Comparison of ENCODE assay signal across 13 cellular contexts in genomic region chr6:31935829-31936228, GRCh38. TPM values are rescaled to one million over a fixed set of nuclear protein-coding genes. Genes with fewer than 3 reads are reported as not detected.
DNase-seq lines count a peak whose midpoint lies in the region; ATAC-seq and TF ChIP-seq lines count a peak whose summit lies in the region.
"Had no signal": no experiment of that assay in that cellular context is flagged by ENCODE, and none has a peak within 500 bp of the region (broad histone marks: within the 10 kb centered on the region; RNA-seq: fewer than 3 reads in every experiment).

No MANE protein-coding gene starts in this region.

- TF ChIP-seq POLR2A in spleen (IDR thresholded peaks at IDR 0.05) = no peak

- H3K4me1 Mint-ChIP-seq in activated naive CD4-positive, alpha-beta T cell treated with anti-CD3 and anti-CD28 coated beads, Interleukin-2, amount 50 U/mL, for 24 hours = no peaks in the 10 kb centered on the region
- H3K4me1 Mint-ChIP-seq: CD14-positive monocyte had no signal

- DNase-seq in activated naive CD4-positive, alpha-beta T cell treated with anti-CD3 and anti-CD28 coated beads, Interleukin-2, amount 50 U/mL, for 72 hours (ENCODE audit: low spot score in 2 of 2) = no peak
- DNase-seq in spleen = peak; percentile 29
- no peak for DNase-seq in DMS79 (lab: John Stamatoyannopoulos, UW)
- DNase-seq: CD8-positive, alpha-beta T cell; COR-L47; GF-D8; HCEC 1CT; HFFc6; KBM-7 had no signal

- H3K27ac ChIP-seq in spleen = no peak overlapping the region
- H3K27ac ChIP-seq: 22Rv1, HL-60 had no signal

- ATAC-seq in activated naive CD4-positive, alpha-beta T cell treated with anti-CD3 and anti-CD28 coated beads, Interleukin-2, amount 50 U/mL, for 72 hours = no peak
- ATAC-seq: CD8-positive, alpha-beta T cell had no signal

- no peaks in the 10 kb centered on the region for H3K9me3 Mint-ChIP-seq in activated naive CD4-positive, alpha-beta T cell treated with anti-CD3 and anti-CD28 coated beads, Interleukin-2, amount 50 U/mL, for 24 hours
- H3K9me3 Mint-ChIP-seq in activated naive CD4-positive, alpha-beta T cell treated with anti-CD3 and anti-CD28 coated beads, Interleukin-2, amount 50 U/mL, for 72 hours = no peaks in the 10 kb centered on the region
- H3K9me3 Mint-ChIP-seq: CD8-positive, alpha-beta T cell; HFFc6 had no signal

- 79 to 87% (median 85%) methylated on average over 9 of the region's 9 CpGs for WGBS in spleen, 5 donors

- H3K27me3 Mint-ChIP-seq in activated naive CD4-positive, alpha-beta T cell treated with anti-CD3 and anti-CD28 coated beads, Interleukin-2, amount 50 U/mL, for 24 hours = peaks cover 3% of the 10 kb centered on the region

- H3K9me3 ChIP-seq in spleen = no peaks in the 10 kb centered on the region

- no peaks in the 10 kb centered on the region for H3K4me1 ChIP-seq in spleen

- TF ChIP-seq CTCF in spleen (IDR thresholded peaks at IDR 0.05 in 8 of 11, conservative IDR thresholded peaks at IDR 0.05 in 3 of 11) = no peak

- H3K36me3 Mint-ChIP-seq in activated naive CD4-positive, alpha-beta T cell treated with anti-CD3 and anti-CD28 coated beads, Interleukin-2, amount 50 U/mL, for 24 hours = no peaks in the 10 kb centered on the region
- no peaks in the 10 kb centered on the region for H3K36me3 Mint-ChIP-seq in activated naive CD4-positive, alpha-beta T cell treated with anti-CD3 and anti-CD28 coated beads, Interleukin-2, amount 50 U/mL, for 72 hours
- H3K36me3 Mint-ChIP-seq: CD14-positive monocyte; CD8-positive, alpha-beta T cell had no signal

- no peak overlapping the region for H3K4me3 Mint-ChIP-seq in activated naive CD4-positive, alpha-beta T cell treated with anti-CD3 and anti-CD28 coated beads, Interleukin-2, amount 50 U/mL, for 24 hours
- H3K4me3 Mint-ChIP-seq: CD14-positive monocyte; CD8-positive, alpha-beta T cell; HFFc6 had no signal

- no peak overlapping the region for H3K4me3 ChIP-seq in spleen

- H3K27me3 ChIP-seq in spleen (replicated peaks in 1 of 7) = no peaks in the 10 kb centered on the region

- intact Hi-C loops in spleen (cut with DNase I; ENCODE audit: low total_unique reads) = no loop called here

- H3K36me3 ChIP-seq in spleen = peaks cover 0 to 45% (median 0%) of the 10 kb centered on the region in 6 donors

- peak overlapping the region; percentile 30 for H3K27ac Mint-ChIP-seq in activated naive CD4-positive, alpha-beta T cell treated with anti-CD3 and anti-CD28 coated beads, Interleukin-2, amount 50 U/mL, for 24 hours
- no peak overlapping the region for H3K27ac Mint-ChIP-seq in activated naive CD4-positive, alpha-beta T cell treated with anti-CD3 and anti-CD28 coated beads, Interleukin-2, amount 50 U/mL, for 72 hours
- H3K27ac Mint-ChIP-seq: CD8-positive, alpha-beta T cell; HFFc6 had no signal

RNA-seq across cellular contexts. Expression of gene C2, which starts 8.3 kb away (rescaled TPM):
- 1 to 10 TPM in 1 of 2 donors, under 1 TPM in 1; 0.53 to 5.2 TPM for total RNA-seq in activated naive CD4-positive, alpha-beta T cell treated with anti-CD3 and anti-CD28 coated beads, Interleukin-2, amount 50 U/mL, for 72 hours
- 100 to 1,000 TPM in 2 of 7 donors, 10 to 100 TPM in 5; 62.5 to 173 (median 83.2) TPM for total RNA-seq in spleen
- 10 to 100 TPM; 17.2 to 28.4 (median 25.4) TPM for polyA plus RNA-seq in spleen

RNA-seq across cellular contexts. Expression of gene CFB, which starts 10.1 kb away (rescaled TPM):
- total RNA-seq in activated naive CD4-positive, alpha-beta T cell treated with anti-CD3 and anti-CD28 coated beads, Interleukin-2, amount 50 U/mL, for 72 hours = 1 to 10 TPM; 1.9 to 3.6 TPM
- total RNA-seq in spleen = 10 to 100 TPM in 6 of 7 donors, 1 to 10 TPM in 1; 5.4 to 35.8 (median 20.1) TPM
- polyA plus RNA-seq in spleen = 10 to 100 TPM; 24.1 to 31.2 (median 24.3) TPM

RNA-seq across cellular contexts. Expression of gene NELFE, which starts 22.9 kb away (rescaled TPM):
- total RNA-seq in activated naive CD4-positive, alpha-beta T cell treated with anti-CD3 and anti-CD28 coated beads, Interleukin-2, amount 50 U/mL, for 72 hours = 10 to 100 TPM; 69.7 to 70.9 TPM
- total RNA-seq in spleen = 10 to 100 TPM; 37.4 to 50.7 (median 44.8) TPM
- polyA plus RNA-seq in spleen = 10 to 100 TPM; 35.0 to 47.1 (median 45.3) TPM

RNA-seq across cellular contexts. Expression of gene SKIC2, which starts 23.1 kb away (rescaled TPM):
- 100 to 1,000 TPM in 1 of 2 donors, 10 to 100 TPM in 1; 91.8 to 115 TPM for total RNA-seq in activated naive CD4-positive, alpha-beta T cell treated with anti-CD3 and anti-CD28 coated beads, Interleukin-2, amount 50 U/mL, for 72 hours
- 100 to 1,000 TPM in 1 of 7 donors, 10 to 100 TPM in 6; 52.1 to 102 (median 75.7) TPM for total RNA-seq in spleen
- polyA plus RNA-seq in spleen = 100 to 1,000 TPM in 2 of 3 donors, 10 to 100 TPM in 1; 61.8 to 107 (median 102) TPM

RNA-seq across cellular contexts. Expression of gene ZBTB12, which starts 33.9 kb away (rescaled TPM):
- 1 to 10 TPM; 1.3 to 2.4 TPM for total RNA-seq in activated naive CD4-positive, alpha-beta T cell treated with anti-CD3 and anti-CD28 coated beads, Interleukin-2, amount 50 U/mL, for 72 hours
- total RNA-seq in spleen = 1 to 10 TPM; 1.3 to 4.6 (median 4.2) TPM
- polyA plus RNA-seq in spleen = 1 to 10 TPM; 1.5 to 4.3 (median 2.4) TPM
- polyA plus RNA-seq: CD14-positive monocyte had no signal

Comparison
In these comparisons a context has a peak if more than half of its experiments do, and no peak if none do; other contexts are left out.
1. RNA of gene C2, which starts 8.3 kb away (total RNA-seq): 62.5 to 173 TPM in spleen; 0.53 to 5.2 TPM in activated naive CD4-positive, alpha-beta T cell treated with anti-CD3 and anti-CD28 coated beads, Interleukin-2, amount 50 U/mL, for 72 hours; every median in the first group is over 10 times any median in the second.